1 cellular context compared by ENCODE assay signal in genomic region chr19:42219812-42220750, GRCh38.
A peak's percentile ranks its signal among the peaks of the same experiment; 100 is the strongest.
TF ChIP-seq lines count a peak whose summit lies in the region.

TSS of gene ZNF526 (plus strand) at chr19:42220312. CDS start at chr19:42224404, 4,092 bp downstream.

TF ChIP-seq in WTC11, 78 proteins besides CTCF, POLR2A, EP300 and RAD21 (continued from another document):
- TF ChIP-seq ARID4B (CRISPR knock-in tag; IDR thresholded peaks at IDR 0.05; ENCODE audit: borderline replicate concordance) (peak; percentile 69; the same call in 1 of the 2 replicates), STAT6 (CRISPR knock-in tag; conservative IDR thresholded peaks at IDR 0.05; ENCODE audit: low read depth) (no peak), E2F1 (CRISPR knock-in tag; IDR thresholded peaks at IDR 0.05) (no peak), OVOL2 (CRISPR knock-in tag; IDR thresholded peaks at IDR 0.05; ENCODE audit: borderline replicate concordance) (no peak), USF1 (CRISPR knock-in tag; IDR thresholded peaks at IDR 0.05) (peak; percentile 95), CREM (CRISPR knock-in tag; IDR thresholded peaks at IDR 0.05) (peak; percentile 59; the same call in 1 of the 2 replicates), SP1 (CRISPR knock-in tag; conservative IDR thresholded peaks at IDR 0.05) (peak; percentile 94), ETV6 (CRISPR knock-in tag; IDR thresholded peaks at IDR 0.05) (0 out of 2 replicates have a peak, but pooled peaks have one; percentile 79), MAX (CRISPR knock-in tag; IDR thresholded peaks at IDR 0.05) (peak; percentile 88), NFYB (CRISPR knock-in tag; conservative IDR thresholded peaks at IDR 0.05; ENCODE audit: low read depth) (peak; percentile 99)
TF ChIP-seq in WTC11: peak in this region for 15.
